8 cellular contexts compared by ENCODE assay signal in the genomic region with DNA sequence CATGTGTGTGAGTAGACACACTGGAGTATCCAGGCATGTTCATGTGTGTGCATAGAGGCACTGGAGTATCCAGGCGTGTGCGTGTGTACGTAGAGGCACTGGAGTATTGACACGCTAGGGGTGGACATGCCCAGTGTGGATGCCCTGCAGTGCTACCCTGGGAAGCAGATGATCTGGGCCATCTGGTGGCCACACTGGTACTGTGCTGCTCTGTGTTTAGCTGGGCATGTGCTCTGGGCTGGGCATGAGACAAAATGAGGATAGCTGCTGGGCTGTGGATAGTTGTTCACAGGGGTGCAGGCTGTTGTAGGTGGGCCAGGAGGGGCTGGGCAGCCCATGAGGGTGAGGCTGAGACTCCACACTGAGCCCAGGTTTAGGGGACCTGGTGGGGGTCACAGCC. TPM values are rescaled to one million over a fixed set of nuclear protein-coding genes. Genes with fewer than 3 reads are reported as not detected.
A peak's percentile ranks its signal among the peaks of the same experiment; 100 is the strongest.
DNase-seq lines count a peak whose midpoint lies in the region; ATAC-seq and TF ChIP-seq lines count a peak whose summit lies in the region.

No MANE protein-coding gene starts in this region.

- H3K23ac ChIP-seq in mesendoderm (ENCODE audit: low read length): no peak overlapping the region

- H3K9me3 Mint-ChIP-seq in glutamatergic neuron (ENCODE audit: unreplicated experiment): peaks cover 8% of the 10 kb centered on the region

- no peak overlapping the region for H3K4me3 ChIP-seq in mesendoderm (ENCODE audit: low read length)

- peaks cover 6% of the 10 kb centered on the region for H3K27me3 Mint-ChIP-seq in glutamatergic neuron (ENCODE audit: unreplicated experiment)

- no peak overlapping the region for H3K4ac ChIP-seq in mesendoderm (ENCODE audit: low read depth, low read length)

- no peak overlapping the region for H2BK15ac ChIP-seq in mesendoderm (replicated peaks; ENCODE audit: low read depth)

- no peak overlapping the region for H3K18ac ChIP-seq in mesendoderm (ENCODE audit: low read length)

- H3K27me3 ChIP-seq in mesendoderm (ENCODE audit: insufficient read depth, low read length, poor library complexity): no peaks in the 10 kb centered on the region

- DNase-seq in GM13977 (ENCODE audit: low spot score): no peak
- DNase-seq in SHP77 treated with DMSO at 0.1 percent for 48 hours (lab: John Stamatoyannopoulos, UW): peak; percentile 62
- DNase-seq in glutamatergic neuron: peak; percentile 18
- no peak for DNase-seq in activated CD4-positive, CD25-positive, alpha-beta regulatory T cell treated with anti-CD3 and anti-CD28 coated beads, Interleukin-2, amount 50 U/mL, for 72 hours
- DNase-seq in mesendoderm: no peak

- H3K27ac Mint-ChIP-seq in glutamatergic neuron (ENCODE audit: unreplicated experiment): no peak overlapping the region

- in situ Hi-C loops in GM13977 (cut with MboI; ENCODE audit: low pct_unique_long_range_greater_than_20kb, low sequenced_read_pairs, unreplicated experiment): no loop called here

- peaks cover 7% of the 10 kb centered on the region for H3K36me3 Mint-ChIP-seq in glutamatergic neuron (ENCODE audit: unreplicated experiment)

- H2BK5ac ChIP-seq in mesendoderm (ENCODE audit: low read length): no peak overlapping the region

- H3K27ac ChIP-seq in C4-2B (no peak overlapping the region), mesendoderm (ENCODE audit: low read depth, low read length) (no peak overlapping the region)

- no peaks in the 10 kb centered on the region for H3K4me1 ChIP-seq in mesendoderm (ENCODE audit: control insufficient read depth, low read depth, low read length)

- no peaks in the 10 kb centered on the region for H3K36me3 ChIP-seq in mesendoderm (ENCODE audit: control insufficient read depth, insufficient read depth, low read length)

- no peak overlapping the region for H4K8ac ChIP-seq in mesendoderm (ENCODE audit: low read depth, low read length)

- peak; percentile 41 for TF ChIP-seq CTCF in C4-2B (conservative IDR thresholded peaks at IDR 0.05)
- peak; percentile 20 for TF ChIP-seq CTCF in GM13977 (IDR thresholded peaks at IDR 0.05; ENCODE audit: extremely low read depth, insufficient read depth, missing control alignments)
- TF ChIP-seq CTCF in glutamatergic neuron (IDR thresholded peaks at IDR 0.05; ENCODE audit: partially characterized antibody, unreplicated experiment): no peak

- no peak overlapping the region for H4K5ac ChIP-seq in mesendoderm (ENCODE audit: low read length)

- ATAC-seq in GM21528 (IDR thresholded peaks at IDR 0.05; ENCODE audit: low FRiP score, unreplicated experiment): no peak
- no peak for ATAC-seq in GM19023 (IDR thresholded peaks at IDR 0.05; ENCODE audit: unreplicated experiment)

- no peaks in the 10 kb centered on the region for H3K79me2 ChIP-seq in mesendoderm (ENCODE audit: control insufficient read depth, insufficient read depth, low read length)

- H2BK120ac ChIP-seq in mesendoderm (ENCODE audit: low read depth, low read length): no peak overlapping the region

- no peak overlapping the region for H3K56ac ChIP-seq in mesendoderm (ENCODE audit: low read length)

- H3K4me3 Mint-ChIP-seq in glutamatergic neuron (ENCODE audit: unreplicated experiment): no peak overlapping the region

- no peaks in the 10 kb centered on the region for H3K79me1 ChIP-seq in mesendoderm (ENCODE audit: low read length)

- H3K4me2 ChIP-seq in mesendoderm (ENCODE audit: low read length): no peak overlapping the region

- no CpG with 5 or more reads among the region's 4 CpGs for WGBS in mesendoderm (ENCODE audit: extremely low coverage, insufficient coverage, low lambda C conversion rate)

- peaks cover 5% of the 10 kb centered on the region for H3K4me1 Mint-ChIP-seq in glutamatergic neuron (ENCODE audit: low read depth, unreplicated experiment)

- no peak overlapping the region for H2AK5ac ChIP-seq in mesendoderm (ENCODE audit: low read length)

- no peak overlapping the region for H3K9ac ChIP-seq in mesendoderm (ENCODE audit: low read length)

RNA-seq across cellular contexts. Expression of a gene that starts 24.0 kb away (rescaled TPM):
- total RNA-seq in glutamatergic neuron (ENCODE audit: unreplicated experiment): not detected
- polyA plus RNA-seq in mesendoderm (2013, experiment 1 of 2): not detected
- polyA plus RNA-seq in mesendoderm (2013, experiment 2 of 2): not detected

RNA-seq across cellular contexts. Expression of a gene that starts 32.8 kb away (rescaled TPM):
- total RNA-seq in glutamatergic neuron (ENCODE audit: unreplicated experiment): 159 TPM
- 0.32 TPM for polyA plus RNA-seq in mesendoderm (2013, experiment 1 of 2)
- 0.31 TPM for polyA plus RNA-seq in mesendoderm (2013, experiment 2 of 2)

RNA-seq across cellular contexts. Expression of a gene that starts 47.2 kb away (rescaled TPM):
- not detected for total RNA-seq in glutamatergic neuron (ENCODE audit: unreplicated experiment)
- polyA plus RNA-seq in mesendoderm (2013, experiment 1 of 2): 0.14 TPM
- polyA plus RNA-seq in mesendoderm (2013, experiment 2 of 2): 0.04 TPM

RNA-seq across cellular contexts. Expression of a gene that starts 51.5 kb away (rescaled TPM):
- total RNA-seq in glutamatergic neuron (ENCODE audit: unreplicated experiment): 2.9 TPM
- polyA plus RNA-seq in mesendoderm (2013, experiment 1 of 2): 0.07 TPM
- polyA plus RNA-seq in mesendoderm (2013, experiment 2 of 2): 0.10 TPM

RNA-seq across cellular contexts. Expression of a gene that starts 52.1 kb away (rescaled TPM):
- 4.4 TPM for total RNA-seq in glutamatergic neuron (ENCODE audit: unreplicated experiment)
- 11.2 TPM for polyA plus RNA-seq in mesendoderm (2013, experiment 1 of 2)
- polyA plus RNA-seq in mesendoderm (2013, experiment 2 of 2): 10.0 TPM

Comparison
In these comparisons a context has a peak if more than half of its experiments do, and no peak if none do; other contexts are left out.
1. DNase-seq: peak in SHP77 treated with DMSO at 0.1 percent for 48 hours (single experiment) and glutamatergic neuron (single experiment); none in GM13977 (single experiment), activated CD4-positive, CD25-positive, alpha-beta regulatory T cell treated with anti-CD3 and anti-CD28 coated beads, Interleukin-2, amount 50 U/mL, for 72 hours (single experiment) and mesendoderm (single experiment).